1 cellular context compared by ENCODE assay signal in the genomic region with DNA sequence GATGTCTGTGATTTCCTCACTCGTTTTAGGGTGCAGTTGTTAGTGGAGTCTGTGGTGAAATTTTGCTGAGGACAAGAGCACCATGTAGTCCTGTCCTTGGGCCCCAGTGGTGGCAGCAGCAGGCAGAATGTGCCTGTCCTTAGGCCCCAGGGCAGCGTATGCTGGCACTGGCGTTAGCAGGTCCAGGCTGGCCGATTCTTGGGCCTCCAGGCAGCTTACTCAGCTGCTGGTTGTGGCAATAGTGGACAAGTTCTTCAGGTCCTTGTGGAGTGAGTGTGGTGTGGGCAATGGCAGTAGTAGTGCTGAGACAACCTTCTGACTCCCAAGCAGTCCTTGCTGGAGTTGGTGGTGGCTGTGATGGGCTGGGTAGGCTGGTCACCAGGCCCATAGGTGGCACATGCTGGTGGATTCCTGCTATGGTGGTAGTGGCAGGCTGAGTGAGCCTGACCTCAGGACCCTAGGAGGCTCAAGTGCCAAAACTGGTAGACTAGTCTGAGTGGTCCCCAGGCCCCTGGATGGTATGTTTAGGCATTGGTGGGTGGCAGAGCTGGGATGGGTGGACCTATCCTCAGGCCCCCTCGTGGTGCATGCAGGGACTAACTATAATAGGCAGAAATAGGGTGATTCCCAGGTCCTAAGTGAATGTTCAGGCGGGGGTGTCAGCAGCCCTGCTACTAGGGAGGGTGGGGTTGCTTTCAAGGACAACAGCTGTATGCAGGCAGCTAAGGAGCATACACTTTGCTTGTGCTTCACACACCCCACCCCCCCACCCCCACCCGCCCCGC.
TF ChIP-seq lines count a peak whose summit lies in the region.

No MANE protein-coding gene starts in this region.

TF ChIP-seq in K562, 482 proteins besides CTCF, POLR2A, EP300 and RAD21:
- TF ChIP-seq, protein P1, sequence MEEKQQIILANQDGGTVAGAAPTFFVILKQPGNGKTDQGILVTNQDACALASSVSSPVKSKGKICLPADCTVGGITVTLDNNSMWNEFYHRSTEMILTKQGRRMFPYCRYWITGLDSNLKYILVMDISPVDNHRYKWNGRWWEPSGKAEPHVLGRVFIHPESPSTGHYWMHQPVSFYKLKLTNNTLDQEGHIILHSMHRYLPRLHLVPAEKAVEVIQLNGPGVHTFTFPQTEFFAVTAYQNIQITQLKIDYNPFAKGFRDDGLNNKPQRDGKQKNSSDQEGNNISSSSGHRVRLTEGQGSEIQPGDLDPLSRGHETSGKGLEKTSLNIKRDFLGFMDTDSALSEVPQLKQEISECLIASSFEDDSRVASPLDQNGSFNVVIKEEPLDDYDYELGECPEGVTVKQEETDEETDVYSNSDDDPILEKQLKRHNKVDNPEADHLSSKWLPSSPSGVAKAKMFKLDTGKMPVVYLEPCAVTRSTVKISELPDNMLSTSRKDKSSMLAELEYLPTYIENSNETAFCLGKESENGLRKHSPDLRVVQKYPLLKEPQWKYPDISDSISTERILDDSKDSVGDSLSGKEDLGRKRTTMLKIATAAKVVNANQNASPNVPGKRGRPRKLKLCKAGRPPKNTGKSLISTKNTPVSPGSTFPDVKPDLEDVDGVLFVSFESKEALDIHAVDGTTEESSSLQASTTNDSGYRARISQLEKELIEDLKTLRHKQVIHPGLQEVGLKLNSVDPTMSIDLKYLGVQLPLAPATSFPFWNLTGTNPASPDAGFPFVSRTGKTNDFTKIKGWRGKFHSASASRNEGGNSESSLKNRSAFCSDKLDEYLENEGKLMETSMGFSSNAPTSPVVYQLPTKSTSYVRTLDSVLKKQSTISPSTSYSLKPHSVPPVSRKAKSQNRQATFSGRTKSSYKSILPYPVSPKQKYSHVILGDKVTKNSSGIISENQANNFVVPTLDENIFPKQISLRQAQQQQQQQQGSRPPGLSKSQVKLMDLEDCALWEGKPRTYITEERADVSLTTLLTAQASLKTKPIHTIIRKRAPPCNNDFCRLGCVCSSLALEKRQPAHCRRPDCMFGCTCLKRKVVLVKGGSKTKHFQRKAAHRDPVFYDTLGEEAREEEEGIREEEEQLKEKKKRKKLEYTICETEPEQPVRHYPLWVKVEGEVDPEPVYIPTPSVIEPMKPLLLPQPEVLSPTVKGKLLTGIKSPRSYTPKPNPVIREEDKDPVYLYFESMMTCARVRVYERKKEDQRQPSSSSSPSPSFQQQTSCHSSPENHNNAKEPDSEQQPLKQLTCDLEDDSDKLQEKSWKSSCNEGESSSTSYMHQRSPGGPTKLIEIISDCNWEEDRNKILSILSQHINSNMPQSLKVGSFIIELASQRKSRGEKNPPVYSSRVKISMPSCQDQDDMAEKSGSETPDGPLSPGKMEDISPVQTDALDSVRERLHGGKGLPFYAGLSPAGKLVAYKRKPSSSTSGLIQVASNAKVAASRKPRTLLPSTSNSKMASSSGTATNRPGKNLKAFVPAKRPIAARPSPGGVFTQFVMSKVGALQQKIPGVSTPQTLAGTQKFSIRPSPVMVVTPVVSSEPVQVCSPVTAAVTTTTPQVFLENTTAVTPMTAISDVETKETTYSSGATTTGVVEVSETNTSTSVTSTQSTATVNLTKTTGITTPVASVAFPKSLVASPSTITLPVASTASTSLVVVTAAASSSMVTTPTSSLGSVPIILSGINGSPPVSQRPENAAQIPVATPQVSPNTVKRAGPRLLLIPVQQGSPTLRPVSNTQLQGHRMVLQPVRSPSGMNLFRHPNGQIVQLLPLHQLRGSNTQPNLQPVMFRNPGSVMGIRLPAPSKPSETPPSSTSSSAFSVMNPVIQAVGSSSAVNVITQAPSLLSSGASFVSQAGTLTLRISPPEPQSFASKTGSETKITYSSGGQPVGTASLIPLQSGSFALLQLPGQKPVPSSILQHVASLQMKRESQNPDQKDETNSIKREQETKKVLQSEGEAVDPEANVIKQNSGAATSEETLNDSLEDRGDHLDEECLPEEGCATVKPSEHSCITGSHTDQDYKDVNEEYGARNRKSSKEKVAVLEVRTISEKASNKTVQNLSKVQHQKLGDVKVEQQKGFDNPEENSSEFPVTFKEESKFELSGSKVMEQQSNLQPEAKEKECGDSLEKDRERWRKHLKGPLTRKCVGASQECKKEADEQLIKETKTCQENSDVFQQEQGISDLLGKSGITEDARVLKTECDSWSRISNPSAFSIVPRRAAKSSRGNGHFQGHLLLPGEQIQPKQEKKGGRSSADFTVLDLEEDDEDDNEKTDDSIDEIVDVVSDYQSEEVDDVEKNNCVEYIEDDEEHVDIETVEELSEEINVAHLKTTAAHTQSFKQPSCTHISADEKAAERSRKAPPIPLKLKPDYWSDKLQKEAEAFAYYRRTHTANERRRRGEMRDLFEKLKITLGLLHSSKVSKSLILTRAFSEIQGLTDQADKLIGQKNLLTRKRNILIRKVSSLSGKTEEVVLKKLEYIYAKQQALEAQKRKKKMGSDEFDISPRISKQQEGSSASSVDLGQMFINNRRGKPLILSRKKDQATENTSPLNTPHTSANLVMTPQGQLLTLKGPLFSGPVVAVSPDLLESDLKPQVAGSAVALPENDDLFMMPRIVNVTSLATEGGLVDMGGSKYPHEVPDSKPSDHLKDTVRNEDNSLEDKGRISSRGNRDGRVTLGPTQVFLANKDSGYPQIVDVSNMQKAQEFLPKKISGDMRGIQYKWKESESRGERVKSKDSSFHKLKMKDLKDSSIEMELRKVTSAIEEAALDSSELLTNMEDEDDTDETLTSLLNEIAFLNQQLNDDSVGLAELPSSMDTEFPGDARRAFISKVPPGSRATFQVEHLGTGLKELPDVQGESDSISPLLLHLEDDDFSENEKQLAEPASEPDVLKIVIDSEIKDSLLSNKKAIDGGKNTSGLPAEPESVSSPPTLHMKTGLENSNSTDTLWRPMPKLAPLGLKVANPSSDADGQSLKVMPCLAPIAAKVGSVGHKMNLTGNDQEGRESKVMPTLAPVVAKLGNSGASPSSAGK (IDR thresholded peaks at IDR 0.05): peak; percentile 39
- TF ChIP-seq LARP7 (IDR thresholded peaks at IDR 0.05) (no peak), PREB (CRISPR knock-in tag; IDR thresholded peaks at IDR 0.05) (0 out of 2 replicates have a peak, but pooled peaks have one; percentile 82), RBFOX2 (IDR thresholded peaks at IDR 0.05; ENCODE audit: low read depth, low read length) (peak; percentile 53), CTCFL (IDR thresholded peaks at IDR 0.05; ENCODE audit: borderline replicate concordance, insufficient read depth, low read depth, low read length, poor library complexity, severe bottlenecking) (peak; percentile 68), PBX2 (CRISPR knock-in tag; IDR thresholded peaks at IDR 0.05; ENCODE audit: low read depth) (no peak), PBX2 (tag; conservative IDR thresholded peaks at IDR 0.05; ENCODE audit: low read depth) (no peak)
TF ChIP-seq in K562: peak in this region for 4.
